8 cellular contexts compared by ENCODE assay signal in genomic region chr17:18038861-18039534, GRCh38. TPM values are rescaled to one million over a fixed set of nuclear protein-coding genes. Genes with fewer than 3 reads are reported as not detected.
DNase-seq lines count a peak whose midpoint lies in the region; ATAC-seq and TF ChIP-seq lines count a peak whose summit lies in the region.

ATPAF2 (minus strand) TSS chr17:18039168; CDS start chr17:18039013, 155 bp downstream.
GID4 (plus strand) TSS chr17:18039408; CDS start chr17:18039465, 57 bp downstream.

- in situ Hi-C loops in SK-MEL-5 (cut with HindIII; ENCODE audit: low pct_unique_long_range_greater_than_20kb, low sequenced_read_pairs) = no loop called here

- no peaks in the 10 kb centered on the region for H3K36me3 ChIP-seq in GM06990 (ENCODE audit: control insufficient read depth, insufficient read depth, low read length)
- H3K36me3 ChIP-seq in gastroesophageal sphincter = peaks cover 0 to under 1% of the 10 kb centered on the region in 2 donors
- H3K36me3 ChIP-seq in neutrophil = no peaks in the 10 kb centered on the region

- 0% methylated on average over 5 of the region's 67 CpGs; no CpG with 5 or more reads in 1 of the 2 donors for whole genome bisulfite sequencing in gastroesophageal sphincter (ENCODE audit: low coverage in 1 of 2), 2 donors

- H3K9me3 ChIP-seq in gastroesophageal sphincter = no peaks in the 10 kb centered on the region
- H3K9me3 ChIP-seq in neutrophil = no peaks in the 10 kb centered on the region

- peaks cover 40% of the 10 kb centered on the region for H3K4me1 Mint-ChIP-seq in activated naive CD4-positive, alpha-beta T cell treated with anti-CD3 and anti-CD28 coated beads for 36 hours (ENCODE audit: low read depth)

- peak; percentile 100 for DNase-seq in GM06990 (ENCODE audit: extremely low read depth, insufficient read length)
- DNase-seq in HFF-Myc (ENCODE audit: extremely low read depth, low read depth) = peak; percentile 91
- peak; percentile 96 for DNase-seq in NAMALWA (ENCODE audit: low spot score)
- peak; percentile 98 for DNase-seq in SK-MEL-5 (ENCODE audit: low read depth, low spot score)
- DNase-seq in activated naive CD4-positive, alpha-beta T cell treated with anti-CD3 and anti-CD28 coated beads for 36 hours = peak; percentile 100

- H3K27me3 ChIP-seq in GM06990 (replicated peaks; ENCODE audit: control insufficient read depth, insufficient read depth, low read length) (no peaks in the 10 kb centered on the region), gastroesophageal sphincter (no peaks in the 10 kb centered on the region), neutrophil (no peaks in the 10 kb centered on the region)

- H3K27ac ChIP-seq in gastroesophageal sphincter = peak within 1 kb of the TSS; percentile 40 to 90 (median 88)
- H3K27ac ChIP-seq in neutrophil = peak within 1 kb of the TSS; percentile 77

- no peak for TF ChIP-seq EP300 in gastroesophageal sphincter (IDR thresholded peaks at IDR 0.05)

- H3K4me1 ChIP-seq in gastroesophageal sphincter (peaks cover 5 to 56% (median 16%) of the 10 kb centered on the region in 3 donors), neutrophil (ENCODE audit: control insufficient read depth in 1 of 2, insufficient read depth in 1 of 2, low read depth in 1 of 2, low read length in 1 of 2) (peaks cover 33 to 36% of the 10 kb centered on the region in 2 experiments)

- peak in 1 of 2 donors; percentile 18 for TF ChIP-seq POLR2A in gastroesophageal sphincter (IDR thresholded peaks at IDR 0.05)

- no peaks in the 10 kb centered on the region for H3K27me3 Mint-ChIP-seq in activated naive CD4-positive, alpha-beta T cell treated with anti-CD3 and anti-CD28 coated beads for 36 hours (ENCODE audit: low read depth)

- intact Hi-C loops in activated naive CD4-positive, alpha-beta T cell treated with anti-CD3 and anti-CD28 coated beads for 36 hours (cut with micrococcal nuclease) = loop anchor here (1.0 to 2.0 kb wide), 7 partner anchors 48 to 448 kb away; partner anchors contain the start of genes ALKBH5, DRC3, DRG2 and PEMT

- CTCF ChIA-PET in activated naive CD4-positive, alpha-beta T cell treated with anti-CD3 and anti-CD28 coated beads for 36 hours (lab: Charles Lee) = interaction anchor here (0.6 to 1.1 kb wide), 2 partner anchors 11 to 276 kb away, joined by 3 read pairs; partner anchors contain the start of gene TOP3A

- H3K36me3 Mint-ChIP-seq in activated naive CD4-positive, alpha-beta T cell treated with anti-CD3 and anti-CD28 coated beads for 36 hours (ENCODE audit: low read depth) = peaks cover 2% of the 10 kb centered on the region

- H3K4me3 ChIP-seq in GM06990 (replicated peaks; ENCODE audit: low read depth, low read length) (peak within 1 kb of the TSS; percentile 93), HFF-Myc (replicated peaks; ENCODE audit: low read depth, low read length) (peak within 1 kb of the TSS; percentile 83), gastroesophageal sphincter (peak within 1 kb of the TSS; percentile 75 to 92), neutrophil (ENCODE audit: low read depth in 1 of 2, low read length in 1 of 2) (peak within 1 kb of the TSS; percentile 78 to 95)

- ATAC-seq in gastroesophageal sphincter = peak; percentile 99

- H3K9me3 Mint-ChIP-seq in activated naive CD4-positive, alpha-beta T cell treated with anti-CD3 and anti-CD28 coated beads for 36 hours = no peaks in the 10 kb centered on the region

- peak within 1 kb of the TSS; percentile 86 for H3K4me3 Mint-ChIP-seq in activated naive CD4-positive, alpha-beta T cell treated with anti-CD3 and anti-CD28 coated beads for 36 hours

- TF ChIP-seq CTCF in GM06990 (IDR thresholded peaks at IDR 0.05; ENCODE audit: insufficient read depth, low read length, poor library complexity, severe bottlenecking) (peak; percentile 15), HFF-Myc (IDR thresholded peaks at IDR 0.05; ENCODE audit: low read depth, low read length, missing control alignments) (no peak), gastroesophageal sphincter (IDR thresholded peaks at IDR 0.05) (peak in 3 of 4 experiments; percentile 12 to 22 (median 16)), neutrophil (IDR thresholded peaks at IDR 0.05) (peak; percentile 49), subcutaneous adipose tissue (IDR thresholded peaks at IDR 0.05; ENCODE audit: low read depth) (no peak)

- H3K27ac Mint-ChIP-seq in activated naive CD4-positive, alpha-beta T cell treated with anti-CD3 and anti-CD28 coated beads for 36 hours = peak within 1 kb of the TSS; percentile 79

RNA-seq across cellular contexts. Expression of gene ATPAF2, which starts in this region (rescaled TPM):
- total RNA-seq in SK-MEL-5 (2014; rRNA removed; shearing (Covaris generic)) = 26.6 and 27.7 TPM in 2 replicates
- 29.2 and 32.5 TPM in 2 replicates for polyA plus RNA-seq in SK-MEL-5 (2015; cell fraction: cytosol; rRNA removed)
- polyA plus RNA-seq in SK-MEL-5 (2015; cell fraction: nucleus; rRNA removed) = 46.9 and 58.8 TPM in 2 replicates
- total RNA-seq in activated naive CD4-positive, alpha-beta T cell treated with anti-CD3 and anti-CD28 coated beads for 36 hours = 10 to 100 TPM; 24.7 to 25.7 TPM
- 10 to 100 TPM in 3 of 4 donors, 1 to 10 TPM in 1; 8.3 to 19.9 (median 12.3) TPM for total RNA-seq in gastroesophageal sphincter
- 10 to 100 TPM; 10.1 to 18.3 (median 11.5) TPM for total RNA-seq in subcutaneous adipose tissue

RNA-seq across cellular contexts. Expression of gene GID4, which starts in this region (rescaled TPM):
- 6.3 and 6.8 TPM in 2 replicates for total RNA-seq in SK-MEL-5 (2014; rRNA removed; shearing (Covaris generic))
- 9.1 and 13.3 TPM in 2 replicates for polyA plus RNA-seq in SK-MEL-5 (2015; cell fraction: cytosol; rRNA removed)
- 3.9 and 8.5 TPM in 2 replicates for polyA plus RNA-seq in SK-MEL-5 (2015; cell fraction: nucleus; rRNA removed)
- 1 to 10 TPM; 5.2 to 6.0 TPM for total RNA-seq in activated naive CD4-positive, alpha-beta T cell treated with anti-CD3 and anti-CD28 coated beads for 36 hours
- total RNA-seq in gastroesophageal sphincter = 10 to 100 TPM; 22.8 to 44.8 (median 33.9) TPM
- 10 to 100 TPM; 17.0 to 29.8 (median 19.2) TPM for total RNA-seq in subcutaneous adipose tissue

Comparison
In these comparisons a context has a peak if more than half of its experiments do, and no peak if none do; other contexts are left out.
1. Peak in every context shown above with its lines: DNase-seq, ATAC-seq, H3K4me3 ChIP-seq and H3K27ac ChIP-seq.
2. CTCF ChIP-seq: peak in GM06990 (single experiment), gastroesophageal sphincter (3 of 4) and neutrophil (single experiment); none in HFF-Myc (single experiment) and subcutaneous adipose tissue (single experiment).